Comparison of ENCODE assay signal across 8 cellular contexts in genomic region chr1:9233942-9234222, GRCh38. TPM values are rescaled to one million over a fixed set of nuclear protein-coding genes. Genes with fewer than 3 reads are reported as not detected.
DNase-seq lines count a peak whose midpoint lies in the region; ATAC-seq and TF ChIP-seq lines count a peak whose summit lies in the region.

No MANE protein-coding gene starts in this region.

- H3K27ac Mint-ChIP-seq in activated T-helper 17 cell treated with anti-CD3 and anti-CD28 coated beads, Interleukin-2, amount 50 U/mL, for 72 hours, result peak overlapping the region; percentile 89
- H3K27ac Mint-ChIP-seq in stimulated activated memory B cell treated with anti-CD40 and anti-IgM and Interleukin-4, amounts not matched to agents 10 μg/mL and 1 μg/mL and 100 μg/mL, for 72 hours, result peak overlapping the region; percentile 86

- no peaks in the 10 kb centered on the region for H3K9me3 Mint-ChIP-seq in activated T-helper 17 cell treated with anti-CD3 and anti-CD28 coated beads, Interleukin-2, amount 50 U/mL, for 72 hours
- H3K9me3 Mint-ChIP-seq in stimulated activated memory B cell treated with anti-CD40 and anti-IgM and Interleukin-4, amounts not matched to agents 10 μg/mL and 1 μg/mL and 100 μg/mL, for 72 hours, result no peaks in the 10 kb centered on the region

- ATAC-seq in activated T-helper 17 cell treated with anti-CD3 and anti-CD28 coated beads, Interleukin-2, amount 50 U/mL, for 72 hours (replicated peaks), result no peak
- ATAC-seq in stimulated activated memory B cell treated with anti-CD40 and anti-IgM and Interleukin-4, amounts not matched to agents 10 μg/mL and 1 μg/mL and 100 μg/mL, for 72 hours, result no peak
- ATAC-seq in GM18858 (IDR thresholded peaks at IDR 0.05; ENCODE audit: unreplicated experiment), result no peak
- no peak for ATAC-seq in GM19324 (IDR thresholded peaks at IDR 0.05; ENCODE audit: low FRiP score, unreplicated experiment)

- H3K27me3 ChIP-seq in HL-60 (ENCODE audit: insufficient read depth, poor library complexity, severe bottlenecking), result no peaks in the 10 kb centered on the region

- H3K36me3 Mint-ChIP-seq in activated T-helper 17 cell treated with anti-CD3 and anti-CD28 coated beads, Interleukin-2, amount 50 U/mL, for 72 hours (ENCODE audit: low read depth), result peaks cover 5% of the 10 kb centered on the region
- peaks cover 12% of the 10 kb centered on the region for H3K36me3 Mint-ChIP-seq in stimulated activated memory B cell treated with anti-CD40 and anti-IgM and Interleukin-4, amounts not matched to agents 10 μg/mL and 1 μg/mL and 100 μg/mL, for 72 hours

- H3K4me3 Mint-ChIP-seq in activated T-helper 17 cell treated with anti-CD3 and anti-CD28 coated beads, Interleukin-2, amount 50 U/mL, for 72 hours, result peak overlapping the region; percentile 82
- peak overlapping the region; percentile 95 for H3K4me3 Mint-ChIP-seq in stimulated activated memory B cell treated with anti-CD40 and anti-IgM and Interleukin-4, amounts not matched to agents 10 μg/mL and 1 μg/mL and 100 μg/mL, for 72 hours

- peaks cover 14% of the 10 kb centered on the region for H3K4me1 Mint-ChIP-seq in activated T-helper 17 cell treated with anti-CD3 and anti-CD28 coated beads, Interleukin-2, amount 50 U/mL, for 72 hours
- peaks cover 50% of the 10 kb centered on the region for H3K4me1 Mint-ChIP-seq in stimulated activated memory B cell treated with anti-CD40 and anti-IgM and Interleukin-4, amounts not matched to agents 10 μg/mL and 1 μg/mL and 100 μg/mL, for 72 hours

- H3K27ac ChIP-seq in HL-60 (replicated peaks), result peak overlapping the region; percentile 60

- DNase-seq in HL-60 (ENCODE audit: low read depth in 1 of 2, low spot score in 1 of 2) (no peak), CD1c-positive myeloid dendritic cell (ENCODE audit: extremely low spot score) (no peak)
- no peak for DNase-seq in stimulated activated CD8-positive, alpha-beta memory T cell treated with anti-CD3 and anti-CD28 coated beads, Interleukin-4, amount 100 ng/mL, for 48 hours

- TF ChIP-seq CTCF in HL-60 (IDR thresholded peaks at IDR 0.05; ENCODE audit: insufficient read depth, low read length), result no peak

- no peaks in the 10 kb centered on the region for H3K27me3 Mint-ChIP-seq in activated T-helper 17 cell treated with anti-CD3 and anti-CD28 coated beads, Interleukin-2, amount 50 U/mL, for 72 hours
- H3K27me3 Mint-ChIP-seq in stimulated activated memory B cell treated with anti-CD40 and anti-IgM and Interleukin-4, amounts not matched to agents 10 μg/mL and 1 μg/mL and 100 μg/mL, for 72 hours, result no peaks in the 10 kb centered on the region

- H3K4me3 ChIP-seq in HL-60 (replicated peaks; ENCODE audit: insufficient read depth, low read length) (peak overlapping the region; percentile 38), iPS-11a (ENCODE audit: low read depth, low read length) (peak overlapping the region; percentile 66)

RNA-seq across cellular contexts. Expression of gene H6PD, which starts 0.7 kb away (rescaled TPM):
- total RNA-seq in activated T-helper 17 cell treated with anti-CD3 and anti-CD28 coated beads, Interleukin-2, amount 50 U/mL, for 72 hours, result 10 to 100 TPM in 1 of 2 donors, 1 to 10 TPM in 1; 9.3 to 12.8 TPM

RNA-seq across cellular contexts. Expression of gene SPSB1, which starts 58.8 kb away (rescaled TPM):
- 10 to 100 TPM in 1 of 2 donors, 1 to 10 TPM in 1; 8.1 to 14.4 TPM for total RNA-seq in activated T-helper 17 cell treated with anti-CD3 and anti-CD28 coated beads, Interleukin-2, amount 50 U/mL, for 72 hours
